Comparison of ENCODE assay signal across 1 cellular context in the genomic region with DNA sequence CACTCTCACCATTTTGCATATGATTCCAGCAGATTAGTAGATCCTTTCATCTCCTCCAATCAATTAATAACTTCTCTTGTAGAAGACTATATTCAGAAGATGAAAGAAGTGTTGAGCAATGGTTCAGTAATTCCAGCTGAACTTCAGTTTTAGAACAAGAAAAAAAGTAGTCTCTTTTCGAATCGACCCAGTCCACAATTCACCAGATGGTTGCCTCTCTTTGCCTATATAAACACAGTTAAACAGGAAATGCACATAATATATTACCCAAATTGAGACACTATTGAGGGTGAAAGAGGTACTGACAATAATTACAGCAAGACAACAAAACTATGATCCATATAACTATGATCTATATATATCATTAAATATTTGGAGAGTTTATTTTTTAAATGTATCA.
TF ChIP-seq lines count a peak whose summit lies in the region.

No MANE protein-coding gene starts in this region.

TF ChIP-seq in GM23338, 12 proteins besides CTCF, POLR2A, EP300 and RAD21 (continued from another document):
- TF ChIP-seq, protein P1, sequence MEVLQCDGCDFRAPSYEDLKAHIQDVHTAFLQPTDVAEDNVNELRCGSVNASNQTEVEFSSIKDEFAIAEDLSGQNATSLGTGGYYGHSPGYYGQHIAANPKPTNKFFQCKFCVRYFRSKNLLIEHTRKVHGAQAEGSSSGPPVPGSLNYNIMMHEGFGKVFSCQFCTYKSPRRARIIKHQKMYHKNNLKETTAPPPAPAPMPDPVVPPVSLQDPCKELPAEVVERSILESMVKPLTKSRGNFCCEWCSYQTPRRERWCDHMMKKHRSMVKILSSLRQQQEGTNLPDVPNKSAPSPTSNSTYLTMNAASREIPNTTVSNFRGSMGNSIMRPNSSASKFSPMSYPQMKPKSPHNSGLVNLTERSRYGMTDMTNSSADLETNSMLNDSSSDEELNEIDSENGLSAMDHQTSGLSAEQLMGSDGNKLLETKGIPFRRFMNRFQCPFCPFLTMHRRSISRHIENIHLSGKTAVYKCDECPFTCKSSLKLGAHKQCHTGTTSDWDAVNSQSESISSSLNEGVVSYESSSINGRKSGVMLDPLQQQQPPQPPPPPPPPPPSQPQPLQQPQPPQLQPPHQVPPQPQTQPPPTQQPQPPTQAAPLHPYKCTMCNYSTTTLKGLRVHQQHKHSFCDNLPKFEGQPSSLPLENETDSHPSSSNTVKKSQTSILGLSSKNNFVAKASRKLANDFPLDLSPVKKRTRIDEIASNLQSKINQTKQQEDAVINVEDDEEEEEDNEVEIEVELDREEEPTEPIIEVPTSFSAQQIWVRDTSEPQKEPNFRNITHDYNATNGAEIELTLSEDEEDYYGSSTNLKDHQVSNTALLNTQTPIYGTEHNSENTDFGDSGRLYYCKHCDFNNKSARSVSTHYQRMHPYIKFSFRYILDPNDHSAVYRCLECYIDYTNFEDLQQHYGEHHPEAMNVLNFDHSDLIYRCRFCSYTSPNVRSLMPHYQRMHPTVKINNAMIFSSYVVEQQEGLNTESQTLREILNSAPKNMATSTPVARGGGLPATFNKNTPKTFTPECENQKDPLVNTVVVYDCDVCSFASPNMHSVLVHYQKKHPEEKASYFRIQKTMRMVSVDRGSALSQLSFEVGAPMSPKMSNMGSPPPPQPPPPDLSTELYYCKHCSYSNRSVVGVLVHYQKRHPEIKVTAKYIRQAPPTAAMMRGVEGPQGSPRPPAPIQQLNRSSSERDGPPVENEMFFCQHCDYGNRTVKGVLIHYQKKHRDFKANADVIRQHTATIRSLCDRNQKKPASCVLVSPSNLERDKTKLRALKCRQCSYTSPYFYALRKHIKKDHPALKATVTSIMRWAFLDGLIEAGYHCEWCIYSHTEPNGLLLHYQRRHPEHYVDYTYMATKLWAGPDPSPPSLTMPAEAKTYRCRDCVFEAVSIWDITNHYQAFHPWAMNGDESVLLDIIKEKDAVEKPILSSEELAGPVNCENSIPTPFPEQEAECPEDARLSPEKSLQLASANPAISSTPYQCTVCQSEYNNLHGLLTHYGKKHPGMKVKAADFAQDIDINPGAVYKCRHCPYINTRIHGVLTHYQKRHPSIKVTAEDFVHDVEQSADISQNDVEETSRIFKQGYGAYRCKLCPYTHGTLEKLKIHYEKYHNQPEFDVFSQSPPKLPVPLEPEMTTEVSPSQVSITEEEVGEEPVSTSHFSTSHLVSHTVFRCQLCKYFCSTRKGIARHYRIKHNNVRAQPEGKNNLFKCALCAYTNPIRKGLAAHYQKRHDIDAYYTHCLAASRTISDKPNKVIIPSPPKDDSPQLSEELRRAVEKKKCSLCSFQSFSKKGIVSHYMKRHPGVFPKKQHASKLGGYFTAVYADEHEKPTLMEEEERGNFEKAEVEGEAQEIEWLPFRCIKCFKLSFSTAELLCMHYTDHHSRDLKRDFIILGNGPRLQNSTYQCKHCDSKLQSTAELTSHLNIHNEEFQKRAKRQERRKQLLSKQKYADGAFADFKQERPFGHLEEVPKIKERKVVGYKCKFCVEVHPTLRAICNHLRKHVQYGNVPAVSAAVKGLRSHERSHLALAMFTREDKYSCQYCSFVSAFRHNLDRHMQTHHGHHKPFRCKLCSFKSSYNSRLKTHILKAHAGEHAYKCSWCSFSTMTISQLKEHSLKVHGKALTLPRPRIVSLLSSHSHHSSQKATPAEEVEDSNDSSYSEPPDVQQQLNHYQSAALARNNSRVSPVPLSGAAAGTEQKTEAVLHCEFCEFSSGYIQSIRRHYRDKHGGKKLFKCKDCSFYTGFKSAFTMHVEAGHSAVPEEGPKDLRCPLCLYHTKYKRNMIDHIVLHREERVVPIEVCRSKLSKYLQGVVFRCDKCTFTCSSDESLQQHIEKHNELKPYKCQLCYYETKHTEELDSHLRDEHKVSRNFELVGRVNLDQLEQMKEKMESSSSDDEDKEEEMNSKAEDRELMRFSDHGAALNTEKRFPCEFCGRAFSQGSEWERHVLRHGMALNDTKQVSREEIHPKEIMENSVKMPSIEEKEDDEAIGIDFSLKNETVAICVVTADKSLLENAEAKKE (CRISPR knock-in tag; IDR thresholded peaks at IDR 0.05) = no peak
- no peak for TF ChIP-seq STAT1 (IDR thresholded peaks at IDR 0.05; ENCODE audit: unreplicated experiment)
- no peak for TF ChIP-seq EZH2phosphoT487 (IDR thresholded peaks at IDR 0.05; ENCODE audit: unreplicated experiment)
- TF ChIP-seq JUNB (IDR thresholded peaks at IDR 0.05; ENCODE audit: unreplicated experiment) = no peak
- no peak for TF ChIP-seq POLR2AphosphoS5 (IDR thresholded peaks at IDR 0.05; ENCODE audit: low read depth)
